Comparison of ENCODE assay signal across 8 cellular contexts in the genomic region with DNA sequence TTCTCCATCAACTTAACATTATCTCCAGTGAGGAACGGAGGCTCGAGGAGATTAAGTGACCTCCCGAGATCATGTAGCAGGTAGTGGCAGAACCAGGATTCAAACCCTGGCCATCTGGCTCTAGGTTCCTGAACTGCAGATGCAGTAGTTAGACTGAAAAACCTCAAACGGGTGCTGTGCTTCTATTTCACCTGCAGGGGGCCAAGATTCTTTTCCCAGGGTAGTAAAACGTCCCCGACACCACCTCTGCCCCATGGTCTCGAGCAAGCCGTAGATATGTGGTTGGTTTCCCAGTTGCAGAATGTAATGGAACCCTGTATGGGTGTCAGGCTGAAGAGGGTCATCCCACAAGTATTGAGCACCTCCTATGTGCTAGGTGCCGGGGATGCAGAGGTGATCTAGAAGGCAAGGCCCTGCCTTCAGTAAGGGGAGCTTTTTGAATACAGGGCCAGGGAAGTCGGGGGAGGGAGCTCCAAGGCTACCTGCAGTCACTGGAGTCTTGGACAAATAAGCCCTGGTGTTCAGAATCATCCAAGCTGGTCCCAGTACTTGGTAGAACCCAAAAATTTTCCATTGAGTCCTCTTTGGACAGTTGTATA.
A peak's percentile ranks its signal among the peaks of the same experiment; 100 is the strongest.
DNase-seq lines count a peak whose midpoint lies in the region; ATAC-seq and TF ChIP-seq lines count a peak whose summit lies in the region.

No MANE protein-coding gene starts in this region.

- peaks cover 0 to 6% (median 0%) of the 10 kb centered on the region in 6 donors for H3K36me3 ChIP-seq in spleen

- DNase-seq in activated T-cell treated with anti-CD3 and anti-CD28 coated beads, Interleukin-2, amount 50 U/mL, for 4 hours, result no peak
- DNase-seq in activated T-cell treated with anti-CD3 and anti-CD28 coated beads for 4 hours (no peak), NB4 (ENCODE audit: low read depth) (peak; percentile 68), spleen (no peak), amygdala (lab: John Stamatoyannopoulos, UW) (no peak)

- peaks cover 4% of the 10 kb centered on the region for H3K36me3 Mint-ChIP-seq in activated T-cell treated with anti-CD3 and anti-CD28 coated beads, Interleukin-2, amount 50 U/mL, for 4 hours (ENCODE audit: insufficient read depth)
- peaks cover 80% of the 10 kb centered on the region for H3K36me3 Mint-ChIP-seq in dendritic cell treated with granulocyte-macrophage colony-stimulating factor and Interleukin-4, amounts not matched to agents 40 ng/mL and 50 ng/mL, for 4 days (ENCODE audit: low read depth)

- H3K27me3 Mint-ChIP-seq in activated T-cell treated with anti-CD3 and anti-CD28 coated beads, Interleukin-2, amount 50 U/mL, for 4 hours (ENCODE audit: low read depth), result no peaks in the 10 kb centered on the region
- H3K27me3 Mint-ChIP-seq in dendritic cell treated with granulocyte-macrophage colony-stimulating factor and Interleukin-4, amounts not matched to agents 40 ng/mL and 50 ng/mL, for 4 days, result no peaks in the 10 kb centered on the region

- WGBS in spleen, 5 donors, result 82 to 89% (median 86%) methylated on average over 10 of the region's 10 CpGs

- H3K4me1 Mint-ChIP-seq in activated T-cell treated with anti-CD3 and anti-CD28 coated beads, Interleukin-2, amount 50 U/mL, for 4 hours (ENCODE audit: low read depth), result peaks cover 44% of the 10 kb centered on the region
- H3K4me1 Mint-ChIP-seq in dendritic cell treated with granulocyte-macrophage colony-stimulating factor and Interleukin-4, amounts not matched to agents 40 ng/mL and 50 ng/mL, for 4 days (ENCODE audit: low read depth), result peaks cover 83% of the 10 kb centered on the region

- peak; percentile 34 to 46 for ATAC-seq in activated T-cell treated with anti-CD3 and anti-CD28 coated beads, Interleukin-2, amount 50 U/mL, for 4 hours
- no peak for ATAC-seq in HG02642 (IDR thresholded peaks at IDR 0.05; ENCODE audit: poor library complexity, unreplicated experiment)
- ATAC-seq in HG03108 (IDR thresholded peaks at IDR 0.05; ENCODE audit: unreplicated experiment), result no peak

- TF ChIP-seq POLR2A in NB4 (IDR thresholded peaks at IDR 0.05; ENCODE audit: extremely low read depth, insufficient read length) (no peak), spleen (IDR thresholded peaks at IDR 0.05) (no peak)

- peaks cover 3 to 74% (median 30%) of the 10 kb centered on the region in 6 donors for H3K4me1 ChIP-seq in spleen

- no peaks in the 10 kb centered on the region for H3K27me3 ChIP-seq in spleen (replicated peaks in 1 of 7)

- no peaks in the 10 kb centered on the region for H3K9me3 Mint-ChIP-seq in activated T-cell treated with anti-CD3 and anti-CD28 coated beads, Interleukin-2, amount 50 U/mL, for 4 hours
- H3K9me3 Mint-ChIP-seq in dendritic cell treated with granulocyte-macrophage colony-stimulating factor and Interleukin-4, amounts not matched to agents 40 ng/mL and 50 ng/mL, for 4 days, result no peaks in the 10 kb centered on the region

- no peak overlapping the region for H3K27ac ChIP-seq in spleen

- TF ChIP-seq CTCF in NB4 (IDR thresholded peaks at IDR 0.05; ENCODE audit: low read depth, low read length) (peak; percentile 51), spleen (IDR thresholded peaks at IDR 0.05 in 8 of 11, conservative IDR thresholded peaks at IDR 0.05 in 3 of 11) (peak in 6 of 11 experiments; percentile 12 to 52 (median 28))

- no peak overlapping the region for H3K4me3 Mint-ChIP-seq in activated T-cell treated with anti-CD3 and anti-CD28 coated beads, Interleukin-2, amount 50 U/mL, for 4 hours
- H3K4me3 Mint-ChIP-seq in dendritic cell treated with granulocyte-macrophage colony-stimulating factor and Interleukin-4, amounts not matched to agents 40 ng/mL and 50 ng/mL, for 4 days, result no peak overlapping the region

- peak overlapping the region; percentile 37 for H3K27ac Mint-ChIP-seq in dendritic cell treated with granulocyte-macrophage colony-stimulating factor and Interleukin-4, amounts not matched to agents 40 ng/mL and 50 ng/mL, for 4 days

- H3K4me3 ChIP-seq in NB4 (ENCODE audit: low read depth, low read length) (no peak overlapping the region), spleen (no peak overlapping the region)

- intact Hi-C loops in dendritic cell treated with granulocyte-macrophage colony-stimulating factor and Interleukin-4, amounts not matched to agents 40 ng/mL and 50 ng/mL, for 4 days (cut with micrococcal nuclease), result no loop called here
- intact Hi-C loops in spleen (cut with DNase I; ENCODE audit: low total_unique reads), result no loop called here

- H3K9me3 ChIP-seq in spleen, result no peaks in the 10 kb centered on the region

Comparison
In these comparisons a context has a peak if more than half of its experiments do, and no peak if none do; other contexts are left out.
1. ATAC-seq: peak in activated T-cell treated with anti-CD3 and anti-CD28 coated beads, Interleukin-2, amount 50 U/mL, for 4 hours (2 of 2); none in HG02642 (single experiment) and HG03108 (single experiment).